In the genomic region with DNA sequence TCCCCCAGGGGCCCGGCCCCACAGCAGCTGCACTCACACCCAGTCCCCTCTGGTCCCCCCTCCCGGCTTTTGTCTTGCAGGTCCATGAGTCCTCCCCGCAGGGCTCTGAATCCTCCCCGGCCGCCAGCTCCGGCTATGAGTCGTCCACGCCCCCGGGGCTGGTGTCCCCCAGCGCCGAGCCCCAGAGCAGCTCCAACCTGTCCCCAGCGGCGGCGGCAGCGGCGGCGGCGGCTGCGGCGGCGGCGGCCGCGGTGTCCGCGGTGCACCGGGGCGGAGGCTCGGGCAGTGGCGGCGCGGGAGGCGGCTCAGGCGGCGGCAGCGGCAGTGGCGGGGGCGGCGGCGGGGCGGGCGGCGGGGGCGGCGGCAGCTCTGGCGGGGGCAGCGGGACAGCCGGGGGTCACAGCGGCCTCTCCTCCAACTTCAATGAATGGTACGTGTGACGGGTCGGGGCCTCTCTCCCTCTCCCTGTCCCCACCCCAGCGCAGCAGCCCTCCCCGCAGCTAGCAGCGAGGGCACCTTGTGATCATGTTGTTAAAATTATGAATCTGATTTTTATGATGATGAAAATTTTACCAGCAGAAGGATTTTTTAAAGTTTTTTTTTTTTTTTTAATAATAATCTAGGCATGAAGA, we compare ENCODE assay signal across 1 cellular context.
TF ChIP-seq lines count a peak whose summit lies in the region.

No MANE protein-coding gene starts in this region.

TF ChIP-seq in H1, 55 proteins besides CTCF, POLR2A, EP300 and RAD21:
- TF ChIP-seq SIN3A (conservative IDR thresholded peaks at IDR 0.05 in 1 of 2, IDR thresholded peaks at IDR 0.05 in 1 of 2; ENCODE audit: low read depth in 1 of 2, low read length in 2 of 2) = 0 out of 4 replicates have a peak, but pooled peaks of 1 of the 2 experiments have one; percentile 1
- TF ChIP-seq, protein P1, sequence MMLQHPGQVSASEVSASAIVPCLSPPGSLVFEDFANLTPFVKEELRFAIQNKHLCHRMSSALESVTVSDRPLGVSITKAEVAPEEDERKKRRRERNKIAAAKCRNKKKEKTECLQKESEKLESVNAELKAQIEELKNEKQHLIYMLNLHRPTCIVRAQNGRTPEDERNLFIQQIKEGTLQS (IDR thresholded peaks at IDR 0.05; ENCODE audit: insufficient read depth, low read depth, low read length) = no peak
- 0 out of 2 replicates have a peak, but pooled peaks have one; percentile 18 for TF ChIP-seq POLR2AphosphoS5 (IDR thresholded peaks at IDR 0.05; ENCODE audit: low read depth, low read length)
TF ChIP-seq in H1: peak in this region for 2.
